In the genomic region with DNA sequence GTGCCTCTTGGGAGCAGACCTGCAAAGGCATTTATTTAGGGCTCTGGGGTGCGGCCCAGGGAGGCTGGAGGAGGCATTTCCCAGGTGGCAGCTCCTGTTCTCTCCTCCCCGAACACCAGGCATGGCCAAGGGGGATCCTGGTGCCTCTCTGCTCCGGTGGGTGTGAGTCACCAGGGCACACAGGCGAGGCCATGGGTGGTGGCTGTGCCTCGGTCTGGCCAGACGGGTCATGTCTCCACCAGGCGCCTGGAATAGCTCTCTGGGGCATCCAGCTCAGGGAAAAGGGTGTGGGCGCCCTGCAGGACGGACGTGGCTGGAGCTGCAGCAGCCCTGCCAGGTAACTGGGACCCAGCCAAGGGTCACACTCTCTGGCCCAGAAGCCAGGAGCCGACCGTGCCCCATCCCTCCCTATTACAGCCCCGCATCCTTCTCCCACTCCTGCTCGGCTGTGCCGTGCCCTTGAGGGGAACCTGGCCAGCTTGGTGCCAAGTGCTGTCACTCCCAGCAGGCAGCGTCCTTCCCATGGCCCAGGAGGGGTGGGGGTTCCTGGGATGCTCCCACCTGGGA, we compare ENCODE assay signal across 30 cellular contexts.
"Had no signal": no experiment of that assay in that cellular context is flagged by ENCODE, and none has a peak within 500 bp of the region (broad histone marks: within the 10 kb centered on the region; RNA-seq: fewer than 3 reads in every experiment).

No MANE protein-coding gene starts in this region.

- DNase-seq: activated CD4-positive, alpha-beta T cell treated with anti-CD3 and anti-CD28 coated beads, Interleukin-2, amount 50 U/mL, for 4 hours; activated CD8-positive, alpha-beta memory T cell treated with anti-CD3 and anti-CD28 coated beads for 24 hours; activated CD8-positive, alpha-beta memory T cell treated with anti-CD3 and anti-CD28 coated beads, Interleukin-2, amount 50 U/mL, for 4 hours; activated naive CD4-positive, alpha-beta T cell; activated T-cell treated with anti-CD3 and anti-CD28 coated beads, Interleukin-2, amount 50 U/mL, for 24 hours; adrenal gland; brain microvascular endothelial cell; caudate nucleus; effector CD4-positive, alpha-beta T cell; erythroblast; foreskin melanocyte; head of caudate nucleus; hypothalamus; left ventricle myocardium superior; midbrain; pancreas; psoas muscle; right cardiac atrium; stimulated activated CD4-positive, alpha-beta T cell treated with anti-CD3 and anti-CD28 coated beads, Interleukin-1b, Interleukin-23, amount 100 ng/mL, for 48 hours; stimulated activated naive CD8-positive, alpha-beta T cell treated with anti-CD3 and anti-CD28 coated beads, Interleukin-15, amount 100 ng/mL, for 72 hours; T-helper 9 cell had no signal

- H3K36me3 ChIP-seq: adrenal gland, ascending aorta, brain microvascular endothelial cell, neutrophil, pancreas, suprapubic skin, tibial nerve had no signal

- H3K27me3 ChIP-seq: ascending aorta, pancreas had no signal

- H3K27ac ChIP-seq: adrenal gland, ascending aorta, brain microvascular endothelial cell, neutrophil, pancreas, psoas muscle, skin epidermis, suprapubic skin, tibial nerve had no signal

- ATAC-seq: activated T-helper 17 cell treated with anti-CD3 and anti-CD28 coated beads, Interleukin-2, amount 50 U/mL, for 72 hours; left ventricle myocardium superior; natural killer cell treated with Interleukin-12 subunit alpha and Interleukin-12 subunit beta and Interleukin-15 and Interleukin-18, amount 100 ng/mL, for 72 hours; pancreas; psoas muscle; right cardiac atrium; stimulated activated effector memory CD8-positive, alpha-beta T cell treated with anti-CD3 and anti-CD28 coated beads, Interleukin-12 subunit alpha, Interleukin-12 subunit beta, amount 100 ng/mL, for 72 hours; stimulated activated naive CD8-positive, alpha-beta T cell treated with anti-CD3 and anti-CD28 coated beads, Interleukin-15, amount 100 ng/mL, for 72 hours; WTC11 had no signal

- H3K4me3 ChIP-seq: adrenal gland, ascending aorta, pancreas, psoas muscle, skin epidermis, suprapubic skin, tibial nerve had no signal

- H3K4me1 ChIP-seq: pancreas, psoas muscle had no signal

- H3K9me3 ChIP-seq: adrenal gland, ascending aorta, neutrophil, pancreas, psoas muscle, suprapubic skin, tibial nerve had no signal
